In genomic region chr2:196275646-196276352, GRCh38 we compare ENCODE assay signal across 8 cellular contexts.
DNase-seq lines count a peak whose midpoint lies in the region; ATAC-seq and TF ChIP-seq lines count a peak whose summit lies in the region.

No MANE protein-coding gene starts in this region.

- H3K9me3 ChIP-seq in CD8-positive, alpha-beta memory T cell (ENCODE audit: low read length): no peaks in the 10 kb centered on the region
- no peaks in the 10 kb centered on the region for H3K9me3 ChIP-seq in H9 (ENCODE audit: control insufficient read depth, low read depth, low read length)

- H2BK12ac ChIP-seq in H9 (ENCODE audit: insufficient read length, low read depth, low read length): no peak overlapping the region

- H3K27ac ChIP-seq in CD8-positive, alpha-beta memory T cell (ENCODE audit: low read depth, low read length): no peak overlapping the region
- no peak overlapping the region for H3K27ac ChIP-seq in H9 (ENCODE audit: insufficient read length, low read depth, low read length)

- no peak overlapping the region for H3T11ph ChIP-seq in H9 (ENCODE audit: low read length)

- H2BK20ac ChIP-seq in H9 (ENCODE audit: low read depth, low read length, poor library complexity, severe bottlenecking): no peak overlapping the region

- WGBS in H9 (ENCODE audit: extremely low coverage, insufficient read length, low lambda C conversion rate): no CpG with 5 or more reads among the region's 5 CpGs

- H3K4me3 Mint-ChIP-seq in CD8-positive, alpha-beta memory T cell: peak overlapping the region; percentile 12 to 80 (median 69)
- H3K4me3 Mint-ChIP-seq in activated CD8-positive, alpha-beta T cell treated with anti-CD3 and anti-CD28 coated beads for 36 hours: peak overlapping the region; percentile 62
- H3K4me3 Mint-ChIP-seq in H9: no peak overlapping the region

- no peak overlapping the region for H4K91ac ChIP-seq in H9 (ENCODE audit: insufficient read length, low read depth, low read length)

- DNase-seq in CD8-positive, alpha-beta memory T cell: no peak
- no peak for DNase-seq in activated CD8-positive, alpha-beta T cell treated with anti-CD3 and anti-CD28 coated beads for 36 hours
- DNase-seq in lung microvascular endothelial cell (ENCODE audit: low read depth in 2 of 2): peak; percentile 67 to 72
- DNase-seq in HK-2 (ENCODE audit: unreplicated experiment): no peak
- DNase-seq in H9: no peak

- H4K8ac ChIP-seq in H9 (replicated peaks; ENCODE audit: insufficient read length, low read depth, low read length): no peak overlapping the region

- no peak overlapping the region for H2AK5ac ChIP-seq in H9 (ENCODE audit: insufficient read length, low read length)

- H3K18ac ChIP-seq in H9 (ENCODE audit: insufficient read length, low read depth, low read length): no peak overlapping the region

- H3K79me2 ChIP-seq in H9 (ENCODE audit: insufficient read depth, low read length): no peaks in the 10 kb centered on the region

- H3K36me3 ChIP-seq in CD8-positive, alpha-beta memory T cell (ENCODE audit: insufficient read depth, low read length): no peaks in the 10 kb centered on the region

- H3K4me1 ChIP-seq in CD8-positive, alpha-beta memory T cell (ENCODE audit: insufficient read depth, low read length): peaks cover 34% of the 10 kb centered on the region
- no peaks in the 10 kb centered on the region for H3K4me1 ChIP-seq in H9 (ENCODE audit: insufficient read depth, low read length)

- no peak overlapping the region for H2AFZ ChIP-seq in H9 (ENCODE audit: low read length)

- POLR2A ChIA-PET in CD8-positive, alpha-beta memory T cell (lab: Charles Lee): interaction anchor here (0.7 to 2.9 kb wide), 11 partner anchors 17 to 198 kb away, joined by 3 to 13 read pairs (median 4); partner anchors contain the start of gene STK17B
- POLR2A ChIA-PET in activated CD8-positive, alpha-beta T cell treated with anti-CD3 and anti-CD28 coated beads for 36 hours (lab: Charles Lee): interaction anchor here (0.7 to 4.0 kb wide), 9 partner anchors 16 to 124 kb away, joined by 3 to 23 read pairs (median 4); partner anchors contain the start of gene STK17B

- H3K27ac Mint-ChIP-seq in CD8-positive, alpha-beta memory T cell: peak overlapping the region; percentile 52 to 84 (median 78)
- H3K27ac Mint-ChIP-seq in activated CD8-positive, alpha-beta T cell treated with anti-CD3 and anti-CD28 coated beads for 36 hours: peak overlapping the region; percentile 93
- H3K27ac Mint-ChIP-seq in H9: peak overlapping the region in 1 of 3 experiments; percentile 69; a peak in 1 of 7 replicates

- H3K79me1 ChIP-seq in H9 (ENCODE audit: insufficient read depth, low read depth, low read length, poor library complexity, severe bottlenecking): no peaks in the 10 kb centered on the region

- ATAC-seq in HG03354 (IDR thresholded peaks at IDR 0.05; ENCODE audit: poor library complexity, severe bottlenecking, unreplicated experiment) (peak; percentile 48), HG03342 (IDR thresholded peaks at IDR 0.05; ENCODE audit: unreplicated experiment) (no peak), HG02885 (IDR thresholded peaks at IDR 0.05; ENCODE audit: poor library complexity, unreplicated experiment) (no peak)
- peak; percentile 70 for ATAC-seq in activated CD8-positive, alpha-beta T cell treated with anti-CD3 and anti-CD28 coated beads for 36 hours

- peaks cover 3 to 5% of the 10 kb centered on the region in 2 donors for H3K27me3 Mint-ChIP-seq in CD8-positive, alpha-beta memory T cell
- no peaks in the 10 kb centered on the region for H3K27me3 Mint-ChIP-seq in activated CD8-positive, alpha-beta T cell treated with anti-CD3 and anti-CD28 coated beads for 36 hours
- H3K27me3 Mint-ChIP-seq in H9 (ENCODE audit: low read depth): no peaks in the 10 kb centered on the region

- no peaks in the 10 kb centered on the region for H3K23me2 ChIP-seq in H9 (ENCODE audit: insufficient read length, low read depth, low read length, poor library complexity, severe bottlenecking)

- H3K4ac ChIP-seq in H9 (ENCODE audit: low read depth, low read length): no peak overlapping the region

- no peaks in the 10 kb centered on the region for H3K9me3 Mint-ChIP-seq in CD8-positive, alpha-beta memory T cell
- H3K9me3 Mint-ChIP-seq in activated CD8-positive, alpha-beta T cell treated with anti-CD3 and anti-CD28 coated beads for 36 hours: peaks cover 4% of the 10 kb centered on the region
- no peaks in the 10 kb centered on the region; a peak in 1 of 5 replicates for H3K9me3 Mint-ChIP-seq in H9

- H3K23ac ChIP-seq in H9 (ENCODE audit: insufficient read length, low read depth, low read length): no peak overlapping the region

- no peak overlapping the region for H3K56ac ChIP-seq in H9 (ENCODE audit: insufficient read length, low read depth, low read length)

- no peak overlapping the region for H2BK15ac ChIP-seq in H9 (ENCODE audit: low read depth, low read length)

- TF ChIP-seq CTCF in activated CD8-positive, alpha-beta T cell treated with anti-CD3 and anti-CD28 coated beads for 36 hours (IDR thresholded peaks at IDR 0.05): no peak
- TF ChIP-seq CTCF in H9 (conservative IDR thresholded peaks at IDR 0.05): no peak

- H4K20me1 ChIP-seq in H9 (ENCODE audit: control insufficient read depth, insufficient read depth, insufficient read length): no peaks in the 10 kb centered on the region

- peaks cover 34 to 39% (median 37%) of the 10 kb centered on the region in 3 donors for H3K4me1 Mint-ChIP-seq in CD8-positive, alpha-beta memory T cell
- H3K4me1 Mint-ChIP-seq in activated CD8-positive, alpha-beta T cell treated with anti-CD3 and anti-CD28 coated beads for 36 hours (ENCODE audit: low read depth): peaks cover 58% of the 10 kb centered on the region
- 0 out of 4 replicates have a peak, but pooled peaks cover 2% of the 10 kb centered on the region in 2 experiments for H3K4me1 Mint-ChIP-seq in H9

- no peak overlapping the region for H3K14ac ChIP-seq in H9 (ENCODE audit: insufficient read depth, low read length)

- H3K36me3 Mint-ChIP-seq in CD8-positive, alpha-beta memory T cell: no peaks in the 10 kb centered on the region
- H3K36me3 Mint-ChIP-seq in activated CD8-positive, alpha-beta T cell treated with anti-CD3 and anti-CD28 coated beads for 36 hours (ENCODE audit: low read depth): no peaks in the 10 kb centered on the region
- peaks cover 0 to 1% (median 0%) of the 10 kb centered on the region in 3 experiments; a peak in 1 of 7 replicates for H3K36me3 Mint-ChIP-seq in H9 (ENCODE audit: insufficient read depth in 1 of 3, low read depth in 3 of 3)

- H2BK120ac ChIP-seq in H9 (ENCODE audit: low read depth, low read length, poor library complexity, severe bottlenecking): no peak overlapping the region

- intact Hi-C loops in activated CD8-positive, alpha-beta T cell treated with anti-CD3 and anti-CD28 coated beads for 36 hours (cut with micrococcal nuclease): loop anchor here (2.0 to 5.0 kb wide), 4 partner anchors 33 to 197 kb away; no protein-coding TSS in a partner anchor

- H3K9ac ChIP-seq in H9 (ENCODE audit: extremely low read depth, insufficient read length, low read length): no peak overlapping the region

- CTCF ChIA-PET in CD8-positive, alpha-beta memory T cell (lab: Charles Lee): interaction anchor here (0.7 to 7.5 kb wide), 36 partner anchors 9 to 197 kb away, joined by 3 to 70 read pairs (median 5); partner anchors contain the start of gene STK17B
- CTCF ChIA-PET in activated CD8-positive, alpha-beta T cell treated with anti-CD3 and anti-CD28 coated beads for 36 hours (lab: Charles Lee): interaction anchor here (0.6 to 3.5 kb wide), 41 partner anchors 9 to 198 kb away, joined by 3 to 32 read pairs (median 5); partner anchors contain the start of gene STK17B

- no peaks in the 10 kb centered on the region for H3K27me3 ChIP-seq in CD8-positive, alpha-beta memory T cell (ENCODE audit: insufficient read depth, low read length, poor library complexity, severe bottlenecking)
- H3K27me3 ChIP-seq in H9 (ENCODE audit: insufficient read depth, low read length): no peaks in the 10 kb centered on the region

- H4K5ac ChIP-seq in H9 (ENCODE audit: insufficient read length, low read depth, low read length): no peak overlapping the region

- H3K4me3 ChIP-seq in CD8-positive, alpha-beta memory T cell (ENCODE audit: low read length): peak overlapping the region; percentile 37

- H3K4me2 ChIP-seq in H9 (ENCODE audit: insufficient read depth, insufficient read length, low read length): no peak overlapping the region

- no peak overlapping the region for H2BK5ac ChIP-seq in H9 (ENCODE audit: insufficient read length, low read length)

Comparison
In these comparisons a context has a peak if more than half of its experiments do, and no peak if none do; other contexts are left out.
1. DNase-seq: peak in lung microvascular endothelial cell (2 of 2); none in CD8-positive, alpha-beta memory T cell (0 of 5), activated CD8-positive, alpha-beta T cell treated with anti-CD3 and anti-CD28 coated beads for 36 hours (single experiment), HK-2 (single experiment) and H9 (single experiment).
2. H3K4me3 Mint-ChIP-seq: peak in CD8-positive, alpha-beta memory T cell (7 of 7) and activated CD8-positive, alpha-beta T cell treated with anti-CD3 and anti-CD28 coated beads for 36 hours (single experiment); none in H9 (0 of 2).
3. ATAC-seq: peak in HG03354 (single experiment) and activated CD8-positive, alpha-beta T cell treated with anti-CD3 and anti-CD28 coated beads for 36 hours (single experiment); none in HG03342 (single experiment) and HG02885 (single experiment).